25 cellular contexts compared by ENCODE assay signal in the genomic region with DNA sequence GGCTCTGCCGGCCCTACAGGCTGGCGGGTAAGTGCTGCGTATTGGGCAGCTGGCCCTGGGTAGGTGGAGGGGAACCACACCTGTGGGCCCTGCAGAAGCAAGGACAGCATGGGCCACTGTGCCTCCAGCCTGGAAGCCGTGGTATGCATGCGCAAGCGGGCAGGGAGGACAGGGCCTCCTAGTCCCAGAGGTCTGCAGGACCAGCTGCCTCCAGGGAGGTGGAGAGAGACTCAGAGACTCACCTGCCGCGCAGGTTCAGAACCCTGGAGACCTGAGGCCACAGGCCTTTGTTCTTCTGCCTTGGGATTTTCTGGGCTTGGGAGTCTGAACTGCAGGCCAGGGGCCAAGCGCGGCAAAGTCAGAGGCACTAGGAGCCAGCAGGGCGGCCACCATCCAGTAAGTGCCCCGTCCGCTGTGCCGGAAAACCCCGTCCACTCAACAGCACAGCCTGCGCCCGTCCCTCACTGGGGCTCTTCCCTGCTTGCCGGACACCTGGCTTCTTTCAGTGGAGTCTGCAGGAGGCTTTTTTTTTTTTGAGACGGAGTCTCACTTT. TPM values are rescaled to one million over a fixed set of nuclear protein-coding genes. Genes with fewer than 3 reads are reported as not detected.
DNase-seq lines count a peak whose midpoint lies in the region; ATAC-seq, FAIRE-seq and TF ChIP-seq lines count a peak whose summit lies in the region.
"Had no signal": no experiment of that assay in that cellular context is flagged by ENCODE, and none has a peak within 500 bp of the region (broad histone marks: within the 10 kb centered on the region; RNA-seq: fewer than 3 reads in every experiment).

No MANE protein-coding gene starts in this region.

- H4K91ac ChIP-seq in neuronal stem cell (ENCODE audit: low read depth, low read length, poor library complexity) = no peak overlapping the region

- peak overlapping the region; percentile 23 for H4K8ac ChIP-seq in neuronal stem cell (ENCODE audit: low read depth, low read length)

- POLR2A ChIA-PET in HEK293 (lab: Yijun Ruan, JAX) (no interaction called here), K562 (lab: Yijun Ruan, JAX) (interaction anchor here (0.5 to 2.1 kb wide), 5 partner anchors 9 to 296 kb away, joined by 3 to 5 read pairs (median 3); a partner anchor contains a TSS)
- POLR2A ChIA-PET in activated CD4-positive, alpha-beta T cell treated with anti-CD3 and anti-CD28 coated beads, Interleukin-2, amount 10 ng/mL, durations not matched to agents 7 days and 5 days (lab: Charles Lee) = no interaction called here

- H3K9me3 ChIP-seq in HEK293 (ENCODE audit: control insufficient read depth, insufficient read depth, low read depth, low read length) (no peaks in the 10 kb centered on the region), K562 (replicated peaks; ENCODE audit: control insufficient read depth, insufficient read depth, low read depth, low read length) (no peaks in the 10 kb centered on the region), neuronal stem cell (replicated peaks in 1 of 2; ENCODE audit: control insufficient read depth in 2 of 2, insufficient read depth in 1 of 2, low read depth in 1 of 2, low read length in 2 of 2) (no peaks in the 10 kb centered on the region)
- H3K9me3 ChIP-seq: BE2C had no signal

- no peak for TF ChIP-seq CTCF in HEK293 (tag by site-specific recombination; IDR thresholded peaks at IDR 0.05)
- no peak for TF ChIP-seq CTCF in K562 (IDR thresholded peaks at IDR 0.05 in 2 of 3, conservative IDR thresholded peaks at IDR 0.05 in 1 of 3; ENCODE audit: insufficient read depth in 2 of 3, low read depth in 1 of 3, low read length in 3 of 3)

- H3K36me3 ChIP-seq in HEK293 (ENCODE audit: control insufficient read depth in 2 of 2, insufficient read depth in 1 of 2, low read length in 2 of 2) (peaks cover 0 to 28% of the 10 kb centered on the region in 2 experiments; a peak in 1 of 3 replicates), K562 (ENCODE audit: control insufficient read depth, insufficient read depth, low read length) (peaks cover 3% of the 10 kb centered on the region; the same call in 1 of the 3 replicates), neuronal stem cell (replicated peaks in 1 of 2; ENCODE audit: control insufficient read depth in 2 of 2, insufficient read depth in 2 of 2, low read length in 2 of 2) (peaks cover 8 to 23% of the 10 kb centered on the region in 2 donors)

- peak overlapping the region; percentile 73 for H3K23ac ChIP-seq in neuronal stem cell (ENCODE audit: low read depth, low read length, poor library complexity)

- H3K4ac ChIP-seq in neuronal stem cell (ENCODE audit: low read length) = no peak overlapping the region

- H3K27ac ChIP-seq in HEK293 (ENCODE audit: extremely low read depth, low read depth, low read length) = no peak overlapping the region
- no peak overlapping the region for H3K27ac ChIP-seq in K562 (ENCODE audit: extremely low read depth, low read depth, low read length)
- no peak overlapping the region for H3K27ac ChIP-seq in neuronal stem cell (replicated peaks; ENCODE audit: low read length)
- H3K27ac ChIP-seq: GM23248 had no signal

- no peaks in the 10 kb centered on the region for H3K4me1 ChIP-seq in HEK293 (ENCODE audit: control insufficient read depth, insufficient read depth, low read length)
- H3K4me1 ChIP-seq in K562 (replicated peaks in 1 of 2; ENCODE audit: control insufficient read depth in 2 of 2, insufficient read depth in 2 of 2, low read length in 2 of 2) = peaks cover 0 to 79% of the 10 kb centered on the region in 2 experiments; a peak in 4 of 5 replicates
- peaks cover 0 to 12% of the 10 kb centered on the region in 2 donors for H3K4me1 ChIP-seq in neuronal stem cell (ENCODE audit: control insufficient read depth in 2 of 2, insufficient read depth in 1 of 2, low read depth in 1 of 2, low read length in 2 of 2)

- no peaks in the 10 kb centered on the region for H3K9me3 Mint-ChIP-seq in activated CD4-positive, alpha-beta T cell treated with anti-CD3 and anti-CD28 coated beads, Interleukin-2, amount 10 ng/mL, durations not matched to agents 7 days and 5 days
- H3K9me3 Mint-ChIP-seq: CD4-positive, CD25-positive, alpha-beta regulatory T cell; CD8-positive, alpha-beta memory T cell; IgD-negative memory B cell had no signal

- H3K79me2 ChIP-seq in K562 (ENCODE audit: control insufficient read depth, insufficient read depth, low read length) = no peaks in the 10 kb centered on the region

- H3K4me3 Mint-ChIP-seq in activated CD4-positive, alpha-beta T cell treated with anti-CD3 and anti-CD28 coated beads, Interleukin-2, amount 10 ng/mL, durations not matched to agents 7 days and 5 days = no peak overlapping the region
- H3K4me3 Mint-ChIP-seq: CD4-positive, CD25-positive, alpha-beta regulatory T cell; CD8-positive, alpha-beta memory T cell; IgD-negative memory B cell had no signal

- H2AK5ac ChIP-seq in neuronal stem cell (ENCODE audit: low read depth, low read length) = peak overlapping the region; percentile 19

- no peak for TF ChIP-seq RAD21 in K562 (CRISPR knock-in tag; conservative IDR thresholded peaks at IDR 0.05 in 1 of 2, IDR thresholded peaks at IDR 0.05 in 1 of 2)

- H3K27me3 ChIP-seq in K562 (ENCODE audit: control insufficient read depth in 2 of 2, insufficient read depth in 2 of 2, low read length in 2 of 2) = no peaks in the 10 kb centered on the region
- peaks cover 0 to 18% (median 0%) of the 10 kb centered on the region in 3 experiments for H3K27me3 ChIP-seq in neuronal stem cell (ENCODE audit: control insufficient read depth in 3 of 3, insufficient read depth in 3 of 3, low read depth in 1 of 3, low read length in 3 of 3)
- H3K27me3 ChIP-seq: BE2C had no signal

- BruUV-seq in K562 (replicated peaks; lab: Mats Ljungman, UMichigan) = no TSS peak

- WGBS in K562 (ENCODE audit: insufficient coverage, low coverage, missing lambda C conversion rate) = 91% methylated on average over 11 of the region's 19 CpGs
- WGBS in neuronal stem cell (ENCODE audit: extremely low coverage in 2 of 2, insufficient read length in 2 of 2, insufficient replicate concordance in 1 of 2), 2 donors = no CpG with 5 or more reads among the region's 19 CpGs

- H3K36me3 Mint-ChIP-seq in activated CD4-positive, alpha-beta T cell treated with anti-CD3 and anti-CD28 coated beads, Interleukin-2, amount 10 ng/mL, durations not matched to agents 7 days and 5 days (ENCODE audit: low read depth) = no peaks in the 10 kb centered on the region
- H3K36me3 Mint-ChIP-seq: CD4-positive, CD25-positive, alpha-beta regulatory T cell; IgD-negative memory B cell had no signal

- no peaks in the 10 kb centered on the region for H3K27me3 Mint-ChIP-seq in activated CD4-positive, alpha-beta T cell treated with anti-CD3 and anti-CD28 coated beads, Interleukin-2, amount 10 ng/mL, durations not matched to agents 7 days and 5 days
- H3K27me3 Mint-ChIP-seq: CD4-positive, CD25-positive, alpha-beta regulatory T cell; IgD-negative memory B cell had no signal

- H3K4me2 ChIP-seq in K562 (ENCODE audit: insufficient read depth, low read length) (no peak overlapping the region), neuronal stem cell (ENCODE audit: insufficient read depth, low read length, poor library complexity, severe bottlenecking) (no peak overlapping the region)

- TF ChIP-seq EP300 in K562 (IDR thresholded peaks at IDR 0.05; ENCODE audit: low read length) = no peak

- H2BK12ac ChIP-seq in neuronal stem cell (ENCODE audit: low read length) = no peak overlapping the region

- peaks cover 2% of the 10 kb centered on the region for H3K79me1 ChIP-seq in neuronal stem cell (ENCODE audit: low read depth, low read length)

- peaks cover 5% of the 10 kb centered on the region for H3K4me1 Mint-ChIP-seq in activated CD4-positive, alpha-beta T cell treated with anti-CD3 and anti-CD28 coated beads, Interleukin-2, amount 10 ng/mL, durations not matched to agents 7 days and 5 days

- TF ChIP-seq POLR2A in K562 (conservative IDR thresholded peaks at IDR 0.05) = no peak

- H2AFZ ChIP-seq in K562 (ENCODE audit: low read depth, low read length) (no peak overlapping the region), neuronal stem cell (ENCODE audit: low read length) (no peak overlapping the region)
- H2AFZ ChIP-seq: GM23248 had no signal

- peaks cover 3% of the 10 kb centered on the region for H3K9me1 ChIP-seq in K562 (ENCODE audit: control insufficient read depth, insufficient read depth, low read length)

- no peak for DNase-seq in K562 (ENCODE audit: extremely low read depth in 1 of 4, low spot score in 3 of 4)
- DNase-seq in neuronal stem cell (ENCODE audit: low spot score) = no peak
- no peak for DNase-seq in activated CD4-positive, alpha-beta T cell treated with anti-CD3 and anti-CD28 coated beads, Interleukin-2, amount 10 ng/mL, durations not matched to agents 7 days and 5 days
- DNase-seq: ACHN; BE2C; C1 segment of cervical spinal cord; CD4-positive, CD25-positive, alpha-beta regulatory T cell; CD8-positive, alpha-beta memory T cell; COR-L47; DMS 273 treated with DMSO at 0.1 percent for 48 hours; DMS53; DND-41; EL; GM23248; H7; KG1 had no signal

- intact Hi-C loops in K562 (cut with micrococcal nuclease) = no loop called here

- in situ Hi-C loops in K562 (cut with MboI) = no loop called here

- H2BK5ac ChIP-seq in neuronal stem cell (ENCODE audit: low read length) = no peak overlapping the region

- peaks cover 13% of the 10 kb centered on the region; the same call in 1 of the 2 replicates for H4K20me1 ChIP-seq in K562 (replicated peaks; ENCODE audit: control insufficient read depth, insufficient read depth, low read length)

- no peak overlapping the region for H3K14ac ChIP-seq in neuronal stem cell (ENCODE audit: low read length)

- H3K9ac ChIP-seq in K562 (ENCODE audit: insufficient read depth in 1 of 2, low read depth in 2 of 2, low read length in 2 of 2) = peak overlapping the region in 1 of 2 experiments; percentile 75; a peak in 1 of 4 replicates
- H3K9ac ChIP-seq in neuronal stem cell (ENCODE audit: low read depth, low read length, poor library complexity) = no peak overlapping the region
- H3K9ac ChIP-seq: GM23248 had no signal

- H3K4me3 ChIP-seq in HEK293 (ENCODE audit: low read depth, low read length) (no peak overlapping the region), K562 (no peak overlapping the region), neuronal stem cell (ENCODE audit: low read length in 2 of 2) (no peak overlapping the region)
- H3K4me3 ChIP-seq: GM23248 had no signal

- H3K18ac ChIP-seq in neuronal stem cell (ENCODE audit: low read length) = no peak overlapping the region

- no peak overlapping the region for H3K27ac Mint-ChIP-seq in activated CD4-positive, alpha-beta T cell treated with anti-CD3 and anti-CD28 coated beads, Interleukin-2, amount 10 ng/mL, durations not matched to agents 7 days and 5 days
- H3K27ac Mint-ChIP-seq: CD4-positive, CD25-positive, alpha-beta regulatory T cell; IgD-negative memory B cell had no signal

- ATAC-seq in K562 = no peak
- no peak for ATAC-seq in GM21737 (IDR thresholded peaks at IDR 0.05; ENCODE audit: unreplicated experiment)
- ATAC-seq in HG03045 (IDR thresholded peaks at IDR 0.05; ENCODE audit: unreplicated experiment) = no peak
- ATAC-seq: HCT116, HepG2 had no signal

- H2BK120ac ChIP-seq in neuronal stem cell (ENCODE audit: low read depth, low read length) = no peak overlapping the region

- CTCF ChIA-PET in HEK293 (lab: Yijun Ruan, JAX) (interaction anchor here (0.5 to 1.1 kb wide), 2 partner anchors 14 to 189 kb away, joined by 3 to 6 read pairs; a partner anchor contains a TSS), K562 (lab: Yijun Ruan, JAX; ENCODE audit: low intra/inter-chr PET ratio) (no interaction called here)
- CTCF ChIA-PET in activated CD4-positive, alpha-beta T cell treated with anti-CD3 and anti-CD28 coated beads, Interleukin-2, amount 10 ng/mL, durations not matched to agents 7 days and 5 days (lab: Charles Lee) = no interaction called here

- H2BK15ac ChIP-seq in neuronal stem cell (ENCODE audit: low read length) = no peak overlapping the region

- no peak for FAIRE-seq in K562 (lab: Jason Lieb, UNC)
- FAIRE-seq: A204.1, GM12891, GM19239, HepG2 had no signal

RNA-seq across cellular contexts. Expression of a gene that starts 8.8 kb away (rescaled TPM):
- total RNA-seq in K562 (2011; cell fraction: chromatin; rRNA removed; ENCODE audit: low replicate concordance) = 10.6 and 36.6 TPM in 2 replicates
- total RNA-seq in K562 (2011; cell fraction: nucleolus; rRNA removed) = 24.2 and 24.8 TPM in 2 replicates
- total RNA-seq in K562 (2011; cell fraction: nucleoplasm; rRNA removed) = 15.5 and 15.6 TPM in 2 replicates
- total RNA-seq in K562 (2014; rRNA removed) (22.3 and 26.0 TPM in 2 replicates), K562 (2014; rRNA removed; fragmentation: Illumina TruSeq; extraction: Trizol) (1.9 and 2.5 TPM in 2 replicates), K562 (2015; rRNA removed; fragmentation: Illumina TruSeq; extraction: Trizol) (10.1 and 11.4 TPM in 2 replicates), K562 (2021) (23.4 and 25.3 TPM in 2 replicates)
- polyA plus RNA-seq in K562 (2011; rRNA removed) (8.7 and 10.9 TPM in 2 replicates), K562 (2014; fragmentation: Illumina TruSeq; extraction: Trizol) (5.6 and 13.3 TPM in 2 replicates), K562 (2014; fragmentation: Nextera tagmentation; extraction: Ambion mirVana) (under 1 TPM; 0.17 to 0.50 TPM), K562 (2014; rRNA removed) (20.9 and 22.3 TPM in 2 replicates)
- polyA plus RNA-seq in K562 (2011; cell fraction: cytosol; rRNA removed) = 15.6 and 35.2 TPM in 2 replicates
- polyA plus RNA-seq in K562 (2011; cell fraction: nucleus; rRNA removed) = 22.1 and 35.1 TPM in 2 replicates
- polyA plus RNA-seq in K562 (2012) = 15.7 and 28.1 TPM in 2 replicates
- polyA minus RNA-seq in K562 (2011; rRNA and poly(A)+ RNA removed) = 2.9 and 5.0 TPM in 2 replicates
- 10.3 and 15.5 TPM in 2 replicates for polyA minus RNA-seq in K562 (2011; cell fraction: cytosol; rRNA and poly(A)+ RNA removed)
- polyA minus RNA-seq in K562 (2011; cell fraction: nucleus; rRNA and poly(A)+ RNA removed) = 4.8 and 5.1 TPM in 2 replicates
- 20.5 TPM for polyA plus RNA-seq in neuronal stem cell (2013, experiment 1 of 2)
- polyA plus RNA-seq in neuronal stem cell (2013, experiment 2 of 2) = 19.4 TPM
- 10 to 100 TPM; 13.3 to 17.6 TPM for total RNA-seq in activated CD4-positive, alpha-beta T cell treated with anti-CD3 and anti-CD28 coated beads, Interleukin-2, amount 10 ng/mL, durations not matched to agents 7 days and 5 days

RNA-seq across cellular contexts. Expression of a gene that starts 11.3 kb away (rescaled TPM):
- total RNA-seq in K562 (2011; cell fraction: chromatin; rRNA removed; ENCODE audit: low replicate concordance) = 51.8 and 208 TPM in 2 replicates
- total RNA-seq in K562 (2011; cell fraction: nucleolus; rRNA removed) = 193 and 220 TPM in 2 replicates
- 84.0 and 92.9 TPM in 2 replicates for total RNA-seq in K562 (2011; cell fraction: nucleoplasm; rRNA removed)
- total RNA-seq in K562 (2014; rRNA removed) = 30.7 and 36.1 TPM in 2 replicates
- 2.3 and 3.4 TPM in 2 replicates for total RNA-seq in K562 (2014; rRNA removed; fragmentation: Illumina TruSeq; extraction: Trizol)
- 14.1 and 14.3 TPM in 2 replicates for total RNA-seq in K562 (2015; rRNA removed; fragmentation: Illumina TruSeq; extraction: Trizol)
- 43.7 and 49.6 TPM in 2 replicates for total RNA-seq in K562 (2021)
- 11.2 and 19.4 TPM in 2 replicates for polyA plus RNA-seq in K562 (2011; rRNA removed)
- polyA plus RNA-seq in K562 (2011; cell fraction: cytosol; rRNA removed) = 15.7 and 51.3 TPM in 2 replicates
- 84.7 and 175 TPM in 2 replicates for polyA plus RNA-seq in K562 (2011; cell fraction: nucleus; rRNA removed)
- polyA plus RNA-seq in K562 (2012) = 22.2 and 33.3 TPM in 2 replicates
- polyA plus RNA-seq in K562 (2014; fragmentation: Illumina TruSeq; extraction: Trizol) = 11.7 and 21.9 TPM in 2 replicates
- 1 to 10 TPM in 1 of 2 experiments, under 1 TPM in 1; 0.20 to 2.5 TPM for polyA plus RNA-seq in K562 (2014; fragmentation: Nextera tagmentation; extraction: Ambion mirVana)
- polyA plus RNA-seq in K562 (2014; rRNA removed) = 42.1 and 42.3 TPM in 2 replicates
- polyA minus RNA-seq in K562 (2011; rRNA and poly(A)+ RNA removed) = 9.6 and 17.9 TPM in 2 replicates
- polyA minus RNA-seq in K562 (2011; cell fraction: cytosol; rRNA and poly(A)+ RNA removed) = 11.2 and 15.5 TPM in 2 replicates
- polyA minus RNA-seq in K562 (2011; cell fraction: nucleus; rRNA and poly(A)+ RNA removed) = 33.2 and 44.4 TPM in 2 replicates
- 23.9 TPM for polyA plus RNA-seq in neuronal stem cell (2013, experiment 1 of 2)
- polyA plus RNA-seq in neuronal stem cell (2013, experiment 2 of 2) = 22.8 TPM
- total RNA-seq in activated CD4-positive, alpha-beta T cell treated with anti-CD3 and anti-CD28 coated beads, Interleukin-2, amount 10 ng/mL, durations not matched to agents 7 days and 5 days = 10 to 100 TPM; 44.5 to 46.1 TPM

RNA-seq across cellular contexts. Expression of a gene that starts 14.2 kb away (rescaled TPM):
- 3.1 and 8.5 TPM in 2 replicates for total RNA-seq in K562 (2011; cell fraction: chromatin; rRNA removed; ENCODE audit: low replicate concordance)
- total RNA-seq in K562 (2011; cell fraction: nucleolus; rRNA removed) = 8.4 and 8.8 TPM in 2 replicates
- total RNA-seq in K562 (2011; cell fraction: nucleoplasm; rRNA removed) = 5.0 TPM in 2 replicates
- 2.6 and 3.1 TPM in 2 replicates for total RNA-seq in K562 (2014; rRNA removed)
- 0.47 and 0.48 TPM in 2 replicates for total RNA-seq in K562 (2014; rRNA removed; fragmentation: Illumina TruSeq; extraction: Trizol)
- total RNA-seq in K562 (2015; rRNA removed; fragmentation: Illumina TruSeq; extraction: Trizol) = 1.2 and 1.3 TPM in 2 replicates
- 2.0 and 3.0 TPM in 2 replicates for total RNA-seq in K562 (2021)
- 1.3 and 1.7 TPM in 2 replicates for polyA plus RNA-seq in K562 (2011; rRNA removed)
- polyA plus RNA-seq in K562 (2011; cell fraction: cytosol; rRNA removed) = 2.0 and 4.5 TPM in 2 replicates
- 6.2 and 8.3 TPM in 2 replicates for polyA plus RNA-seq in K562 (2011; cell fraction: nucleus; rRNA removed)
- polyA plus RNA-seq in K562 (2012) = 1.7 and 7.2 TPM in 2 replicates
- polyA plus RNA-seq in K562 (2014; fragmentation: Illumina TruSeq; extraction: Trizol) = 0.24 and 1.1 TPM in 2 replicates
- polyA plus RNA-seq in K562 (2014; fragmentation: Nextera tagmentation; extraction: Ambion mirVana) = not detected
- polyA plus RNA-seq in K562 (2014; rRNA removed) = 3.2 and 3.7 TPM in 2 replicates
- polyA minus RNA-seq in K562 (2011; rRNA and poly(A)+ RNA removed) = 0.39 and 0.51 TPM in 2 replicates
- 1.3 TPM in 1 of 2 replicates, not detected in the other for polyA minus RNA-seq in K562 (2011; cell fraction: cytosol; rRNA and poly(A)+ RNA removed)
- 6.5 and 8.1 TPM in 2 replicates for polyA minus RNA-seq in K562 (2011; cell fraction: nucleus; rRNA and poly(A)+ RNA removed)
- 0.04 TPM for polyA plus RNA-seq in neuronal stem cell (2013, experiment 1 of 2)
- polyA plus RNA-seq in neuronal stem cell (2013, experiment 2 of 2) = 0.04 TPM
- 1 to 10 TPM; 1.9 to 2.7 TPM for total RNA-seq in activated CD4-positive, alpha-beta T cell treated with anti-CD3 and anti-CD28 coated beads, Interleukin-2, amount 10 ng/mL, durations not matched to agents 7 days and 5 days

RNA-seq across cellular contexts. Expression of a gene that starts 20.8 kb away (rescaled TPM):
- total RNA-seq in K562 (2011; cell fraction: chromatin; rRNA removed; ENCODE audit: low replicate concordance) = 0.18 and 0.79 TPM in 2 replicates
- total RNA-seq in K562 (2011; cell fraction: nucleolus; rRNA removed) = 0.66 and 1.3 TPM in 2 replicates
- 0.29 and 0.53 TPM in 2 replicates for total RNA-seq in K562 (2011; cell fraction: nucleoplasm; rRNA removed)
- total RNA-seq in K562 (2014; rRNA removed) (0.41 and 0.45 TPM in 2 replicates), K562 (2014; rRNA removed; fragmentation: Illumina TruSeq; extraction: Trizol) (not detected in 2 replicates), K562 (2015; rRNA removed; fragmentation: Illumina TruSeq; extraction: Trizol) (0.08 TPM in 1 of 2 replicates, not detected in the other), K562 (2021) (0.18 and 0.42 TPM in 2 replicates)
- polyA plus RNA-seq in K562 (2011; rRNA removed) (0.09 and 0.17 TPM in 2 replicates), K562 (2014; fragmentation: Illumina TruSeq; extraction: Trizol) (0.07 TPM in 1 of 2 replicates, not detected in the other), K562 (2014; fragmentation: Nextera tagmentation; extraction: Ambion mirVana) (not detected), K562 (2014; rRNA removed) (0.15 and 0.24 TPM in 2 replicates)
- polyA plus RNA-seq in K562 (2011; cell fraction: cytosol; rRNA removed) = 0.07 and 1.2 TPM in 2 replicates
- 0.20 and 2.2 TPM in 2 replicates for polyA plus RNA-seq in K562 (2011; cell fraction: nucleus; rRNA removed)
- 0.09 and 0.14 TPM in 2 replicates for polyA plus RNA-seq in K562 (2012)
- polyA minus RNA-seq in K562 (2011; rRNA and poly(A)+ RNA removed) = not detected in 2 replicates
- polyA minus RNA-seq in K562 (2011; cell fraction: cytosol; rRNA and poly(A)+ RNA removed) = not detected in 2 replicates
- 0.27 TPM in 1 of 2 replicates, not detected in the other for polyA minus RNA-seq in K562 (2011; cell fraction: nucleus; rRNA and poly(A)+ RNA removed)
- 0.17 TPM for polyA plus RNA-seq in neuronal stem cell (2013, experiment 1 of 2)
- 0.21 TPM for polyA plus RNA-seq in neuronal stem cell (2013, experiment 2 of 2)
- not detected for total RNA-seq in activated CD4-positive, alpha-beta T cell treated with anti-CD3 and anti-CD28 coated beads, Interleukin-2, amount 10 ng/mL, durations not matched to agents 7 days and 5 days
- total RNA-seq: CD4-positive, CD25-positive, alpha-beta regulatory T cell; CD8-positive, alpha-beta memory T cell; GM23248 had no signal
- polyA plus RNA-seq: CD4-positive, CD25-positive, alpha-beta regulatory T cell; CD8-positive, alpha-beta memory T cell; GM23248; IgD-negative memory B cell had no signal

RNA-seq across cellular contexts. Expression of a gene that starts 49.8 kb away (rescaled TPM):
- total RNA-seq in K562 (2011; cell fraction: chromatin; rRNA removed; ENCODE audit: low replicate concordance) = 0.83 and 4.1 TPM in 2 replicates
- total RNA-seq in K562 (2011; cell fraction: nucleolus; rRNA removed) = 3.3 and 3.8 TPM in 2 replicates
- 1.8 and 2.3 TPM in 2 replicates for total RNA-seq in K562 (2011; cell fraction: nucleoplasm; rRNA removed)
- total RNA-seq in K562 (2014; rRNA removed) (0.50 and 0.57 TPM in 2 replicates), K562 (2014; rRNA removed; fragmentation: Illumina TruSeq; extraction: Trizol) (not detected in 2 replicates), K562 (2015; rRNA removed; fragmentation: Illumina TruSeq; extraction: Trizol) (0.11 and 0.14 TPM in 2 replicates), K562 (2021) (0.85 and 1.1 TPM in 2 replicates)
- polyA plus RNA-seq in K562 (2011; rRNA removed) (0.18 and 0.22 TPM in 2 replicates), K562 (2014; fragmentation: Illumina TruSeq; extraction: Trizol) (0.14 TPM in 1 of 2 replicates, not detected in the other), K562 (2014; fragmentation: Nextera tagmentation; extraction: Ambion mirVana) (not detected), K562 (2014; rRNA removed) (0.30 and 0.54 TPM in 2 replicates)
- 0.29 and 2.5 TPM in 2 replicates for polyA plus RNA-seq in K562 (2011; cell fraction: cytosol; rRNA removed)
- polyA plus RNA-seq in K562 (2011; cell fraction: nucleus; rRNA removed) = 0.56 and 2.4 TPM in 2 replicates
- polyA plus RNA-seq in K562 (2012) = 0.61 and 1.5 TPM in 2 replicates
- polyA minus RNA-seq in K562 (2011; rRNA and poly(A)+ RNA removed) = 0.12 and 0.14 TPM in 2 replicates
- 0.73 and 1.1 TPM in 2 replicates for polyA minus RNA-seq in K562 (2011; cell fraction: cytosol; rRNA and poly(A)+ RNA removed)
- 0.44 and 0.81 TPM in 2 replicates for polyA minus RNA-seq in K562 (2011; cell fraction: nucleus; rRNA and poly(A)+ RNA removed)
- polyA plus RNA-seq in neuronal stem cell (2013, experiment 1 of 2) = 13.8 TPM
- polyA plus RNA-seq in neuronal stem cell (2013, experiment 2 of 2) = 12.6 TPM
- 1 to 10 TPM; 1.8 to 2.7 TPM for total RNA-seq in activated CD4-positive, alpha-beta T cell treated with anti-CD3 and anti-CD28 coated beads, Interleukin-2, amount 10 ng/mL, durations not matched to agents 7 days and 5 days
- total RNA-seq: GM23248 had no signal
- polyA plus RNA-seq: CD4-positive, CD25-positive, alpha-beta regulatory T cell; GM23248; IgD-negative memory B cell had no signal
